22 cellular contexts compared by ENCODE assay signal in genomic region chr13:60514891-60515290, GRCh38.
DNase-seq lines count a peak whose midpoint lies in the region; TF ChIP-seq lines count a peak whose summit lies in the region.
"Had no signal": no experiment of that assay in that cellular context is flagged by ENCODE, and none has a peak within 500 bp of the region (broad histone marks: within the 10 kb centered on the region; RNA-seq: fewer than 3 reads in every experiment).

No MANE protein-coding gene starts in this region.

- no peaks in the 10 kb centered on the region for H3K9me3 Mint-ChIP-seq in activated naive CD4-positive, alpha-beta T cell treated with anti-CD3 and anti-CD28 coated beads, Interleukin-2, amount 50 U/mL, for 24 hours
- H3K9me3 Mint-ChIP-seq in activated naive CD4-positive, alpha-beta T cell treated with anti-CD3 and anti-CD28 coated beads, Interleukin-2, amount 10 ng/mL, durations not matched to agents 7 days and 5 days: no peaks in the 10 kb centered on the region
- H3K9me3 Mint-ChIP-seq: CD4-positive, alpha-beta T cell had no signal

- no peaks in the 10 kb centered on the region for H3K9me3 ChIP-seq in SK-N-MC (ENCODE audit: low read depth, low read length)
- H3K9me3 ChIP-seq: BE2C had no signal

- peak overlapping the region; percentile 9 for H3K27ac Mint-ChIP-seq in activated naive CD4-positive, alpha-beta T cell treated with anti-CD3 and anti-CD28 coated beads, Interleukin-2, amount 50 U/mL, for 24 hours
- no peak overlapping the region for H3K27ac Mint-ChIP-seq in activated naive CD4-positive, alpha-beta T cell treated with anti-CD3 and anti-CD28 coated beads, Interleukin-2, amount 10 ng/mL, durations not matched to agents 7 days and 5 days
- H3K27ac Mint-ChIP-seq: CD14-positive monocyte; CD4-positive, alpha-beta T cell had no signal

- TF ChIP-seq CTCF in fibroblast of villous mesenchyme (IDR thresholded peaks at IDR 0.05; ENCODE audit: insufficient read depth, low read depth, low read length) (no peak), GM20000 (IDR thresholded peaks at IDR 0.05; ENCODE audit: extremely low read depth, missing control alignments) (no peak)

- H3K4me3 ChIP-seq in SK-N-MC (no peak overlapping the region), fibroblast of villous mesenchyme (ENCODE audit: low read depth, low read length) (no peak overlapping the region)
- H3K4me3 ChIP-seq: BLaER1 treated with 17β-estradiol and CSF1 and Interleukin-3, amounts not matched to agents 10 nM and 100 nM; GM23248 had no signal

- H3K27ac ChIP-seq in SK-N-MC: peak overlapping the region; percentile 66; the same call in 1 of the 2 replicates
- H3K27ac ChIP-seq: 22Rv1; BLaER1 treated with 17β-estradiol and CSF1 and Interleukin-3, amounts not matched to agents 10 nM and 100 nM; GM23248 had no signal

- CTCF ChIA-PET in activated naive CD4-positive, alpha-beta T cell treated with anti-CD3 and anti-CD28 coated beads, Interleukin-2, amount 10 ng/mL, durations not matched to agents 7 days and 5 days (lab: Charles Lee): no interaction called here

- no peaks in the 10 kb centered on the region for H3K4me1 Mint-ChIP-seq in activated naive CD4-positive, alpha-beta T cell treated with anti-CD3 and anti-CD28 coated beads, Interleukin-2, amount 50 U/mL, for 24 hours
- no peaks in the 10 kb centered on the region for H3K4me1 Mint-ChIP-seq in activated naive CD4-positive, alpha-beta T cell treated with anti-CD3 and anti-CD28 coated beads, Interleukin-2, amount 10 ng/mL, durations not matched to agents 7 days and 5 days
- H3K4me1 Mint-ChIP-seq: CD14-positive monocyte; CD8-positive, alpha-beta memory T cell had no signal

- H3K36me3 Mint-ChIP-seq in activated naive CD4-positive, alpha-beta T cell treated with anti-CD3 and anti-CD28 coated beads, Interleukin-2, amount 50 U/mL, for 24 hours: peaks cover 34% of the 10 kb centered on the region
- H3K36me3 Mint-ChIP-seq in activated naive CD4-positive, alpha-beta T cell treated with anti-CD3 and anti-CD28 coated beads, Interleukin-2, amount 10 ng/mL, durations not matched to agents 7 days and 5 days: peaks cover 29% of the 10 kb centered on the region

- no peaks in the 10 kb centered on the region for H3K27me3 Mint-ChIP-seq in activated naive CD4-positive, alpha-beta T cell treated with anti-CD3 and anti-CD28 coated beads, Interleukin-2, amount 50 U/mL, for 24 hours
- H3K27me3 Mint-ChIP-seq in activated naive CD4-positive, alpha-beta T cell treated with anti-CD3 and anti-CD28 coated beads, Interleukin-2, amount 10 ng/mL, durations not matched to agents 7 days and 5 days: no peaks in the 10 kb centered on the region
- H3K27me3 Mint-ChIP-seq: CD4-positive, alpha-beta T cell; CD8-positive, alpha-beta memory T cell had no signal

- H3K9ac ChIP-seq in SK-N-MC (ENCODE audit: insufficient read length): no peak overlapping the region
- H3K9ac ChIP-seq: BLaER1 treated with 17β-estradiol and CSF1 and Interleukin-3, amounts not matched to agents 10 nM and 100 nM; GM23248 had no signal

- no peak overlapping the region for H3K4me3 Mint-ChIP-seq in activated naive CD4-positive, alpha-beta T cell treated with anti-CD3 and anti-CD28 coated beads, Interleukin-2, amount 50 U/mL, for 24 hours
- H3K4me3 Mint-ChIP-seq in activated naive CD4-positive, alpha-beta T cell treated with anti-CD3 and anti-CD28 coated beads, Interleukin-2, amount 10 ng/mL, durations not matched to agents 7 days and 5 days: no peak overlapping the region
- H3K4me3 Mint-ChIP-seq: CD14-positive monocyte; CD4-positive, alpha-beta T cell; CD8-positive, alpha-beta memory T cell had no signal

- DNase-seq in activated naive CD4-positive, alpha-beta T cell treated with anti-CD3 and anti-CD28 coated beads, Interleukin-2, amount 10 ng/mL, durations not matched to agents 7 days and 5 days: no peak
- DNase-seq in SK-N-MC (ENCODE audit: low read depth, low spot score): no peak
- peak; percentile 63 for DNase-seq in dedifferentiated amniotic fluid mesenchymal stem cell (ENCODE audit: extremely low spot score)
- DNase-seq in fibroblast of villous mesenchyme (ENCODE audit: low read depth): peak; percentile 30
- no peak for DNase-seq in NCI-H345 (lab: John Stamatoyannopoulos, UW)
- DNase-seq in GM20000 (ENCODE audit: low spot score): no peak
- no peak for DNase-seq in hippocampal formation (lab: John Stamatoyannopoulos, UW)
- DNase-seq: AML-193; BE2C; CD4-positive, alpha-beta T cell; CD8-positive, alpha-beta memory T cell; DMS 273 treated with DMSO at 0.1 percent for 48 hours; DMS79; EL; GF-D8; GM23248; H7; HCEC 1CT had no signal

- H3K36me3 ChIP-seq in SK-N-MC (ENCODE audit: insufficient read depth, low read length): peaks cover 27% of the 10 kb centered on the region

Comparison
In these comparisons a context has a peak if more than half of its experiments do, and no peak if none do; other contexts are left out.
1. DNase-seq: peak in dedifferentiated amniotic fluid mesenchymal stem cell (single experiment) and fibroblast of villous mesenchyme (single experiment); none in activated naive CD4-positive, alpha-beta T cell treated with anti-CD3 and anti-CD28 coated beads, Interleukin-2, amount 10 ng/mL, durations not matched to agents 7 days and 5 days (single experiment), SK-N-MC (single experiment), NCI-H345 (single experiment), GM20000 (single experiment) and hippocampal formation (0 of 2).